In the genomic region with DNA sequence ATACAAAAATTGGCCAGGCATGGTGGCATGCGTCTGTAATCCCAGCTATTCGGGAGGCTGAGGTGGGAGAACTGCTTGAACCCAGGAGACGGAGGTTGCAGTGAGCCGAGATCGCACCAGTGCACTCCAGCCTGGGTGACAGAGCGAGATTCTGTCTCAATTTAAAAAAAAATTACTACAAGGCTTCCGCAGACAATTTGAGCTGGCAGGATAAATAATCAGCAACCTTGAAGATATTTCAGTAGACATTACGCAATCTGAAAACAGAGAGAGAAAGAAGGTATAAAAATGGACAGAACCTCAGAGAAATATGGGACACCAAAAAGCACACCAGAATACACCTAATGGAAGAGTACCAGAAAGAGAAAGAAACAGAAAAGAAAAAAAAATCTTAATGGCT, we compare ENCODE assay signal across 8 cellular contexts. TPM values are rescaled to one million over a fixed set of nuclear protein-coding genes. Genes with fewer than 3 reads are reported as not detected.
"Had no signal": no experiment of that assay in that cellular context is flagged by ENCODE, and none has a peak within 500 bp of the region (broad histone marks: within the 10 kb centered on the region; RNA-seq: fewer than 3 reads in every experiment).

No MANE protein-coding gene starts in this region.

- FAIRE-seq: HTR-8/SVneo had no signal

- H3K4me2 ChIP-seq: GM23338 had no signal

- DNase-seq: H7, HFFc6, KG1 had no signal

- ATAC-seq: GM23338, HCT116 had no signal

- H3K36me3 ChIP-seq: HAP-1 had no signal

- H2AFZ ChIP-seq: GM23338 had no signal

- H3K4me3 ChIP-seq: GM23338, HAP-1 had no signal

- H3K9me3 ChIP-seq: HAP-1 had no signal

- H3K4me1 ChIP-seq: HAP-1 had no signal

RNA-seq across cellular contexts. Expression of a gene that starts 25.3 kb away (rescaled TPM):
- total RNA-seq: HFFc6, HT-29 had no signal
